Comparison of ENCODE assay signal across 18 cellular contexts in the genomic region with DNA sequence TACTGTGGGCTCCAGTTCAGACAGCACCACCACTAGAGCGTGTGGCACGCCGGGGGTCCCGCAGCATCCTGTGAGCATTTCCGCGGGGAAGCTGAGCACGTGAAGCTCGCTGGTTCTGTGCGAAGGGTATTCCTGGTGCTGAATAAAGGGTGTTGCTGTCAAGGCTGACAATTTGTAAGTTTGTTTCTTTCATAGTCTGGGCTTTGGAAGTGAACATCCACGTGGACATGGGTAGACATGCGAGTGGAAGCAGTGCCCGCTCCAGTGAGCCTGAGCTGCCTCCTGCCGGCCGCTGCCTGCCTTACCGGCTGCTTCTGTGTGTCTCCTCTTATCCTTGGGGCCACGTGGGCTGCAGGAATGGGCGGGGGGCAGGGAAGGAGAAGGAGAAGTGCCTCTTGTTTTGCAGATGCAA. TPM values are rescaled to one million over a fixed set of nuclear protein-coding genes. Genes with fewer than 3 reads are reported as not detected.
A peak's percentile ranks its signal among the peaks of the same experiment; 100 is the strongest.
DNase-seq lines count a peak whose midpoint lies in the region; ATAC-seq, FAIRE-seq and TF ChIP-seq lines count a peak whose summit lies in the region.
"Had no signal": no experiment of that assay in that cellular context is flagged by ENCODE, and none has a peak within 500 bp of the region (broad histone marks: within the 10 kb centered on the region; RNA-seq: fewer than 3 reads in every experiment).

No MANE protein-coding gene starts in this region.

- H3K23me2 ChIP-seq in H1 (ENCODE audit: low read depth, low read length): no peaks in the 10 kb centered on the region

- no peaks in the 10 kb centered on the region for H3K9me3 Mint-ChIP-seq in natural killer cell treated with Interleukin-12 subunit alpha and Interleukin-12 subunit beta and Interleukin-15 and Interleukin-18, amount 100 ng/mL, for 72 hours
- no peaks in the 10 kb centered on the region for H3K9me3 Mint-ChIP-seq in natural killer cell
- H3K9me3 Mint-ChIP-seq: CD8-positive, alpha-beta memory T cell had no signal

- no peaks in the 10 kb centered on the region for H3K27me3 ChIP-seq in H1 (replicated peaks in 1 of 4; ENCODE audit: control insufficient read depth in 3 of 4, extremely low read depth in 1 of 4, insufficient read depth in 3 of 4, low read length in 3 of 4)
- no peaks in the 10 kb centered on the region for H3K27me3 ChIP-seq in osteoblast (ENCODE audit: insufficient read depth, low read length)
- H3K27me3 ChIP-seq: BLaER1 had no signal

- H3K4me2 ChIP-seq in H1 (ENCODE audit: insufficient read depth in 1 of 2, low read depth in 2 of 2, low read length in 2 of 2) (peak overlapping the region in 1 of 2 experiments; percentile 10; a peak in 1 of 4 replicates), osteoblast (ENCODE audit: insufficient read depth, low read length) (no peak overlapping the region)
- H3K4me2 ChIP-seq: BLaER1, KMS-11 had no signal

- H3K27ac Mint-ChIP-seq in natural killer cell treated with Interleukin-12 subunit alpha and Interleukin-12 subunit beta and Interleukin-15 and Interleukin-18, amount 100 ng/mL, for 72 hours: no peak overlapping the region
- H3K27ac Mint-ChIP-seq in natural killer cell: no peak overlapping the region

- no peak overlapping the region for H4K8ac ChIP-seq in H1 (ENCODE audit: extremely low read depth, insufficient read depth, low read length)

- H4K20me1 ChIP-seq in H1 (replicated peaks in 1 of 2; ENCODE audit: control insufficient read depth in 1 of 2, insufficient read depth in 2 of 2, low read length in 2 of 2) (peaks cover 3 to 17% of the 10 kb centered on the region in 2 experiments), osteoblast (ENCODE audit: insufficient read depth, low read length) (peaks cover 6% of the 10 kb centered on the region)

- no peak overlapping the region for H2BK120ac ChIP-seq in H1 (replicated peaks; ENCODE audit: low read depth, low read length)

- H2BK15ac ChIP-seq in H1 (ENCODE audit: low read length): no peak overlapping the region

- H2BK20ac ChIP-seq in H1 (ENCODE audit: low read length): no peak overlapping the region

- H3K4ac ChIP-seq in H1 (replicated peaks; ENCODE audit: insufficient read length, low read depth, low read length): no peak overlapping the region

- H3K9me3 ChIP-seq in H1 (ENCODE audit: insufficient read depth in 2 of 2, low read depth in 1 of 2, low read length in 1 of 2): no peaks in the 10 kb centered on the region
- no peaks in the 10 kb centered on the region for H3K9me3 ChIP-seq in osteoblast (ENCODE audit: low read depth, low read length)

- no peak overlapping the region for H3K4me3 ChIP-seq in H1 (ENCODE audit: extremely low read depth in 1 of 4, insufficient read depth in 2 of 4, low read depth in 3 of 4, low read length in 4 of 4)
- no peak overlapping the region for H3K4me3 ChIP-seq in osteoblast (ENCODE audit: insufficient read depth, low read length)
- H3K4me3 ChIP-seq: BLaER1 had no signal

- FAIRE-seq in H1 (lab: Jason Lieb, UNC): no peak
- FAIRE-seq: A204.1 had no signal

- H3K18ac ChIP-seq in H1 (ENCODE audit: extremely low read depth, low read length): no peak overlapping the region

- 83% methylated on average over 17 of the region's 17 CpGs; no CpG with 5 or more reads in 1 of the 2 experiments for WGBS in H1 (ENCODE audit: extremely low coverage in 1 of 2, insufficient coverage in 1 of 2, insufficient read length in 1 of 2, insufficient replicate concordance in 2 of 2, low coverage in 1 of 2, low lambda C conversion rate in 2 of 2, missing lambda C conversion rate in 1 of 2), 2 experiments

- H3K4me1 ChIP-seq in H1 (replicated peaks in 1 of 4; ENCODE audit: control insufficient read depth in 3 of 4, insufficient read depth in 4 of 4, low read length in 3 of 4) (peaks cover 0 to 3% (median under 1%) of the 10 kb centered on the region in 4 experiments; a peak in 1 of 7 replicates), osteoblast (ENCODE audit: insufficient read depth, low read length) (no peaks in the 10 kb centered on the region)
- H3K4me1 ChIP-seq: BLaER1 had no signal

- H2AK5ac ChIP-seq in H1 (ENCODE audit: low read depth, low read length): no peak overlapping the region

- H3K4me1 Mint-ChIP-seq in natural killer cell treated with Interleukin-12 subunit alpha and Interleukin-12 subunit beta and Interleukin-15 and Interleukin-18, amount 100 ng/mL, for 72 hours (ENCODE audit: low read depth in 2 of 2): peaks cover 2 to 6% of the 10 kb centered on the region in 2 donors
- H3K4me1 Mint-ChIP-seq in natural killer cell: peaks cover 7% of the 10 kb centered on the region in 2 donors

- H3K79me2 ChIP-seq in H1 (ENCODE audit: control insufficient read depth in 1 of 2, insufficient read depth in 2 of 2, low read length in 2 of 2) (peaks cover 0 to 15% of the 10 kb centered on the region in 2 experiments; a peak in 2 of 4 replicates), osteoblast (ENCODE audit: insufficient read depth, low read length) (peaks cover 14% of the 10 kb centered on the region)

- H3K27ac ChIP-seq in H1 (ENCODE audit: low read depth, low read length) (no peak overlapping the region), osteoblast (ENCODE audit: low read depth, low read length) (no peak overlapping the region)
- H3K27ac ChIP-seq: BLaER1, KMS-11 had no signal

- no peak overlapping the region for H2BK12ac ChIP-seq in H1 (ENCODE audit: low read depth, low read length)

- H3K56ac ChIP-seq in H1 (replicated peaks; ENCODE audit: insufficient read length, low read depth, low read length): no peak overlapping the region

- CTCF ChIA-PET in H1 (lab: Charles Lee; ENCODE audit: partially characterized antibody): interaction anchor here (0.6 to 1.6 kb wide), 6 partner anchors 9 to 221 kb away, joined by 3 to 4 read pairs (median 4); no protein-coding TSS in a partner anchor

- H3K36me3 ChIP-seq in H1 (ENCODE audit: control insufficient read depth in 2 of 4, insufficient read depth in 4 of 4, low read length in 3 of 4): peaks cover 18 to 54% (median 46%) of the 10 kb centered on the region in 4 experiments
- H3K36me3 ChIP-seq in osteoblast (ENCODE audit: insufficient read depth, low read length): peaks cover 70% of the 10 kb centered on the region

- ATAC-seq in natural killer cell treated with Interleukin-12 subunit alpha and Interleukin-12 subunit beta and Interleukin-15 and Interleukin-18, amount 100 ng/mL, for 72 hours: no peak
- no peak for ATAC-seq in natural killer cell
- ATAC-seq: Panc1 had no signal

- H3K14ac ChIP-seq in H1 (ENCODE audit: insufficient read length): no peak overlapping the region

- peaks cover 45% of the 10 kb centered on the region for H3K36me3 Mint-ChIP-seq in natural killer cell treated with Interleukin-12 subunit alpha and Interleukin-12 subunit beta and Interleukin-15 and Interleukin-18, amount 100 ng/mL, for 72 hours
- H3K36me3 Mint-ChIP-seq in natural killer cell: peaks cover 19% of the 10 kb centered on the region

- no peak for TF ChIP-seq EP300 in H1 (IDR thresholded peaks at IDR 0.05; ENCODE audit: borderline replicate concordance in 1 of 2, low read depth in 2 of 2, low read length in 2 of 2)

- intact Hi-C loops in natural killer cell (cut with micrococcal nuclease): no loop called here

- no peak overlapping the region for H3K4me3 Mint-ChIP-seq in natural killer cell treated with Interleukin-12 subunit alpha and Interleukin-12 subunit beta and Interleukin-15 and Interleukin-18, amount 100 ng/mL, for 72 hours
- H3K4me3 Mint-ChIP-seq in natural killer cell: no peak overlapping the region
- H3K4me3 Mint-ChIP-seq: CD8-positive, alpha-beta memory T cell had no signal

- no peak overlapping the region for H2AFZ ChIP-seq in H1 (ENCODE audit: low read length)
- H2AFZ ChIP-seq in osteoblast (ENCODE audit: low read length): no peak overlapping the region

- H3K79me1 ChIP-seq in H1 (ENCODE audit: low read depth, low read length): peaks cover 4% of the 10 kb centered on the region

- H3K27me3 Mint-ChIP-seq in natural killer cell treated with Interleukin-12 subunit alpha and Interleukin-12 subunit beta and Interleukin-15 and Interleukin-18, amount 100 ng/mL, for 72 hours: no peaks in the 10 kb centered on the region
- H3K27me3 Mint-ChIP-seq in natural killer cell (ENCODE audit: low read depth in 2 of 2): no peaks in the 10 kb centered on the region
- H3K27me3 Mint-ChIP-seq: CD8-positive, alpha-beta memory T cell had no signal

- peak; percentile 32 to 45 for TF ChIP-seq RAD21 in H1 (IDR thresholded peaks at IDR 0.05 in 1 of 2, conservative IDR thresholded peaks at IDR 0.05 in 1 of 2; ENCODE audit: low read depth in 2 of 2, low read length in 2 of 2)

- POLR2A ChIA-PET in H1 (lab: Charles Lee; ENCODE audit: partially characterized antibody): interaction anchor here (1.5 kb wide), 1 partner anchor 9 kb away, joined by 4 read pairs; no protein-coding TSS in a partner anchor

- TF ChIP-seq POLR2A in H1 (IDR thresholded peaks at IDR 0.05; ENCODE audit: control extremely low read depth in 1 of 2, low read depth in 2 of 2, low read length in 2 of 2): no peak

- TF ChIP-seq CTCF in natural killer cell (IDR thresholded peaks at IDR 0.05): no peak
- peak; percentile 10 to 43 (median 35); a peak in 2 of 4 replicates for TF ChIP-seq CTCF in H1 (IDR thresholded peaks at IDR 0.05; ENCODE audit: control extremely low read depth in 1 of 3, insufficient read depth in 1 of 3, low read depth in 1 of 3, low read length in 3 of 3)
- no peak for TF ChIP-seq CTCF in osteoblast (IDR thresholded peaks at IDR 0.05; ENCODE audit: extremely low read depth, low read depth, low read length)

- H4K5ac ChIP-seq in H1 (ENCODE audit: insufficient read length, low read depth, low read length): no peak overlapping the region

- H3K23ac ChIP-seq in H1 (ENCODE audit: insufficient read length): no peak overlapping the region

- H4K91ac ChIP-seq in H1 (replicated peaks; ENCODE audit: insufficient read length, low read length): no peak overlapping the region

- H2BK5ac ChIP-seq in H1 (ENCODE audit: low read depth, low read length): no peak overlapping the region

- H3K9ac ChIP-seq in H1 (replicated peaks in 1 of 4; ENCODE audit: extremely low read depth in 1 of 4, low read depth in 3 of 4, low read length in 3 of 4): no peak overlapping the region
- H3K9ac ChIP-seq: BLaER1, KMS-11 had no signal

- DNase-seq in natural killer cell treated with Interleukin-12 subunit alpha and Interleukin-12 subunit beta and Interleukin-15 and Interleukin-18, amount 100 ng/mL, for 72 hours (ENCODE audit: low spot score): peak; percentile 44
- DNase-seq in natural killer cell (no peak), H1 (ENCODE audit: low read depth in 1 of 2, low spot score in 2 of 2) (no peak), osteoblast (ENCODE audit: insufficient read length, low spot score, missing footprints) (peak; percentile 4), 8988T (no peak), activated gamma-delta T cell treated with Interleukin-2 at 50 U/mL for 16 hours (no peak), NCI-H1417 treated with DMSO at 0.1 percent for 48 hours (lab: John Stamatoyannopoulos, UW) (no peak)
- no peak for DNase-seq in stimulated activated CD4-positive, alpha-beta T cell treated with anti-CD3 and anti-CD28 coated beads, Interleukin-15, amount 100 ng/mL, for 24 hours
- DNase-seq: DMS79 treated with DMSO at 0.1 percent for 48 hours, NCI-H1048, NCI-H1694, NCI-H524, SHP77 had no signal

RNA-seq across cellular contexts. Expression of a gene that starts 14.7 kb away (rescaled TPM):
- 10 to 100 TPM; 25.3 to 35.5 TPM for total RNA-seq in natural killer cell treated with Interleukin-12 subunit alpha and Interleukin-12 subunit beta and Interleukin-15 and Interleukin-18, amount 100 ng/mL, for 72 hours
- total RNA-seq in natural killer cell: 10 to 100 TPM; 19.2 to 25.9 (median 22.5) TPM
- 72.7 and 77.1 TPM in 2 replicates for total RNA-seq in H1 (2021; fragmentation: NEBNext Ultra II Directional; extraction: Animal tissue kit (Norgen Biotek cat#: 25700))
- polyA plus RNA-seq in H1 (2011; rRNA removed): 191 and 302 TPM in 2 replicates
- 224 TPM for polyA plus RNA-seq in H1 (2011; cell fraction: cytosol; rRNA removed)
- 78.2 TPM for polyA plus RNA-seq in H1 (2011; cell fraction: nucleus; rRNA removed)
- 190 to 231 TPM (median 207 TPM) in 4 replicates for polyA plus RNA-seq in H1 (2012, experiment 1 of 2)
- polyA plus RNA-seq in H1 (2012, experiment 2 of 2): 78.3 TPM
- 141 TPM for polyA plus RNA-seq in H1 (2013, experiment 1 of 2)
- polyA plus RNA-seq in H1 (2013, experiment 2 of 2): 146 TPM
- 9.3 and 11.6 TPM in 2 replicates for polyA minus RNA-seq in H1 (2011; rRNA and poly(A)+ RNA removed)
- polyA minus RNA-seq in H1 (2011; cell fraction: cytosol; rRNA and poly(A)+ RNA removed): 55.8 TPM
- polyA minus RNA-seq in H1 (2011; cell fraction: nucleus; rRNA and poly(A)+ RNA removed): 31.5 TPM
- 19.2 and 23.9 TPM in 2 replicates for total RNA-seq in osteoblast

RNA-seq across cellular contexts. Expression of a gene that starts 16.2 kb away (rescaled TPM):
- 10 to 100 TPM; 45.3 to 62.7 TPM for total RNA-seq in natural killer cell treated with Interleukin-12 subunit alpha and Interleukin-12 subunit beta and Interleukin-15 and Interleukin-18, amount 100 ng/mL, for 72 hours
- total RNA-seq in natural killer cell: 10 to 100 TPM; 14.1 to 21.2 (median 17.1) TPM
- 56.3 and 66.3 TPM in 2 replicates for total RNA-seq in H1 (2021; fragmentation: NEBNext Ultra II Directional; extraction: Animal tissue kit (Norgen Biotek cat#: 25700))
- 81.5 and 85.5 TPM in 2 replicates for polyA plus RNA-seq in H1 (2011; rRNA removed)
- polyA plus RNA-seq in H1 (2011; cell fraction: cytosol; rRNA removed): 67.1 TPM
- polyA plus RNA-seq in H1 (2011; cell fraction: nucleus; rRNA removed): 71.6 TPM
- 75.9 to 89.0 TPM (median 80.9 TPM) in 4 replicates for polyA plus RNA-seq in H1 (2012, experiment 1 of 2)
- 102 TPM for polyA plus RNA-seq in H1 (2012, experiment 2 of 2)
- 87.9 TPM for polyA plus RNA-seq in H1 (2013, experiment 1 of 2)
- 91.7 TPM for polyA plus RNA-seq in H1 (2013, experiment 2 of 2)
- 31.6 and 38.0 TPM in 2 replicates for polyA minus RNA-seq in H1 (2011; rRNA and poly(A)+ RNA removed)
- polyA minus RNA-seq in H1 (2011; cell fraction: cytosol; rRNA and poly(A)+ RNA removed): 32.5 TPM
- polyA minus RNA-seq in H1 (2011; cell fraction: nucleus; rRNA and poly(A)+ RNA removed): 22.6 TPM
- 35.1 and 35.7 TPM in 2 replicates for total RNA-seq in osteoblast

Comparison
In these comparisons a context has a peak if more than half of its experiments do, and no peak if none do; other contexts are left out.
1. DNase-seq: peak in natural killer cell treated with Interleukin-12 subunit alpha and Interleukin-12 subunit beta and Interleukin-15 and Interleukin-18, amount 100 ng/mL, for 72 hours (single experiment) and osteoblast (single experiment); none in natural killer cell (single experiment), H1 (0 of 2), 8988T (single experiment), stimulated activated CD4-positive, alpha-beta T cell treated with anti-CD3 and anti-CD28 coated beads, Interleukin-15, amount 100 ng/mL, for 24 hours (single experiment), activated gamma-delta T cell treated with Interleukin-2 at 50 U/mL for 16 hours (single experiment) and NCI-H1417 treated with DMSO at 0.1 percent for 48 hours (single experiment).
2. CTCF ChIP-seq: peak in H1 (3 of 3); none in natural killer cell (single experiment) and osteoblast (single experiment).